ENCODE assay signal across 12 cellular contexts in genomic region chr10:112716924-112717348, GRCh38.
DNase-seq lines count a peak whose midpoint lies in the region; ATAC-seq and TF ChIP-seq lines count a peak whose summit lies in the region.
"Had no signal": no experiment of that assay in that cellular context is flagged by ENCODE, and none has a peak within 500 bp of the region (broad histone marks: within the 10 kb centered on the region; RNA-seq: fewer than 3 reads in every experiment).

No MANE protein-coding gene starts in this region.

- H3K9ac ChIP-seq in HCT116 (ENCODE audit: low read length) = 0 out of 2 replicates have a peak overlapping the region, but pooled peaks have one; percentile 4

- CTCF ChIA-PET in HCT116 (lab: Charles Lee) = no interaction called here

- TF ChIP-seq CTCF in HCT116 (IDR thresholded peaks at IDR 0.05 in 2 of 3, conservative IDR thresholded peaks at IDR 0.05 in 1 of 3; ENCODE audit: borderline replicate concordance in 1 of 3, insufficient read depth in 1 of 3, low read depth in 2 of 3, low read length in 2 of 3) (no peak), fibroblast of pulmonary artery (IDR thresholded peaks at IDR 0.05; ENCODE audit: low read length, missing control alignments) (no peak), endothelial cell (IDR thresholded peaks at IDR 0.05; ENCODE audit: unreplicated experiment) (no peak)

- ATAC-seq in HCT116 = peak; percentile 69
- peak; percentile 30 for ATAC-seq in sciatic nerve
- ATAC-seq in stimulated activated memory B cell treated with anti-CD40 and anti-IgM and Interleukin-4, amounts not matched to agents 10 μg/mL and 1 μg/mL and 100 μg/mL, for 72 hours = no peak
- ATAC-seq: esophagus mucosa; GM23338; stimulated activated naive CD8-positive, alpha-beta T cell treated with anti-CD3 and anti-CD28 coated beads, Interleukin-15, amount 100 ng/mL, for 72 hours had no signal

- intact Hi-C loops in HCT116 (cut with micrococcal nuclease) (no loop called here), sciatic nerve (cut with DNase I) (no loop called here)
- intact Hi-C loops in activated T-helper 2 cell treated with anti-CD3 and anti-CD28 coated beads, Interferon-gamma antibody, Interleukin-2, Interleukin-4, amounts not matched to agents 10 μg/mL and 5 μg/mL and 100 μg/mL, durations not matched to agents 14 hours and 24 hours and 36 hours (cut with micrococcal nuclease) = no loop called here

- no peak for TF ChIP-seq POLR2A in HCT116 (IDR thresholded peaks at IDR 0.05; ENCODE audit: borderline replicate concordance, extremely low read depth, insufficient read depth, insufficient read length)

- no peaks in the 10 kb centered on the region for H3K27me3 ChIP-seq in HCT116 (ENCODE audit: insufficient read depth, low read length)

- peak overlapping the region; percentile 46 for H3K27ac ChIP-seq in HCT116 (ENCODE audit: low read depth, low read length)

- DNase-seq in HCT116 (ENCODE audit: low read depth, low spot score) = peak; percentile 75
- DNase-seq in T1000 (lab: John Stamatoyannopoulos, UW) = peak; percentile 14
- peak; percentile 71 for DNase-seq in fibroblast of pulmonary artery (ENCODE audit: low read depth)
- no peak for DNase-seq in sciatic nerve (ENCODE audit: low spot score)
- no peak for DNase-seq in activated T-helper 2 cell treated with anti-CD3 and anti-CD28 coated beads, Interferon-gamma antibody, Interleukin-2, Interleukin-4, amounts not matched to agents 10 μg/mL and 5 μg/mL and 100 μg/mL, durations not matched to agents 14 hours and 24 hours and 36 hours (ENCODE audit: low spot score)
- no peak for DNase-seq in endothelial cell (ENCODE audit: low spot score)
- DNase-seq in NCI-H1092 treated with DMSO at 0.1 percent for 48 hours (lab: John Stamatoyannopoulos, UW) = no peak
- DNase-seq: NCI-H2029 treated with DMSO at 0.1 percent for 48 hours; stimulated activated naive CD8-positive, alpha-beta T cell treated with anti-CD3 and anti-CD28 coated beads, Interleukin-15, amount 100 ng/mL, for 72 hours had no signal

- no peak overlapping the region for H2AFZ ChIP-seq in HCT116 (ENCODE audit: low read depth, low read length, poor library complexity, severe bottlenecking)
- H2AFZ ChIP-seq: GM23338 had no signal

- H3K4me1 Mint-ChIP-seq in activated T-helper 2 cell treated with anti-CD3 and anti-CD28 coated beads, Interferon-gamma antibody, Interleukin-2, Interleukin-4, amounts not matched to agents 10 μg/mL and 5 μg/mL and 100 μg/mL, durations not matched to agents 14 hours and 24 hours and 36 hours (ENCODE audit: low read depth) = no peaks in the 10 kb centered on the region
- peaks cover 5% of the 10 kb centered on the region for H3K4me1 Mint-ChIP-seq in endothelial cell (ENCODE audit: unreplicated experiment)
- H3K4me1 Mint-ChIP-seq in stimulated activated memory B cell treated with anti-CD40 and anti-IgM and Interleukin-4, amounts not matched to agents 10 μg/mL and 1 μg/mL and 100 μg/mL, for 72 hours = no peaks in the 10 kb centered on the region
- H3K4me1 Mint-ChIP-seq: stimulated activated naive CD8-positive, alpha-beta T cell treated with anti-CD3 and anti-CD28 coated beads, Interleukin-15, amount 100 ng/mL, for 72 hours had no signal

- no peak overlapping the region for H3K4me3 ChIP-seq in HCT116 (replicated peaks in 1 of 2; ENCODE audit: low read depth in 1 of 2, low read length in 2 of 2)
- H3K4me3 ChIP-seq in fibroblast of pulmonary artery (replicated peaks; ENCODE audit: low read depth, low read length) = no peak overlapping the region
- H3K4me3 ChIP-seq: GM23338 had no signal

- H3K4me1 ChIP-seq in HCT116 (ENCODE audit: control insufficient read depth in 1 of 2, insufficient read depth in 2 of 2, low read length in 2 of 2) = peaks cover 25 to 34% of the 10 kb centered on the region in 2 experiments

- no peaks in the 10 kb centered on the region; the same call in 1 of the 2 replicates for H3K79me2 ChIP-seq in HCT116 (ENCODE audit: insufficient read depth, low read length)

- TF ChIP-seq RAD21 in HCT116 (IDR thresholded peaks at IDR 0.05; ENCODE audit: low read depth) = peak; percentile 28; the same call in 1 of the 2 replicates

- no peaks in the 10 kb centered on the region for H4K20me1 ChIP-seq in HCT116 (ENCODE audit: insufficient read depth)

- H3K27ac Mint-ChIP-seq in activated T-helper 2 cell treated with anti-CD3 and anti-CD28 coated beads, Interferon-gamma antibody, Interleukin-2, Interleukin-4, amounts not matched to agents 10 μg/mL and 5 μg/mL and 100 μg/mL, durations not matched to agents 14 hours and 24 hours and 36 hours = no peak overlapping the region
- H3K27ac Mint-ChIP-seq in endothelial cell (ENCODE audit: unreplicated experiment) = no peak overlapping the region
- H3K27ac Mint-ChIP-seq in stimulated activated memory B cell treated with anti-CD40 and anti-IgM and Interleukin-4, amounts not matched to agents 10 μg/mL and 1 μg/mL and 100 μg/mL, for 72 hours = no peak overlapping the region
- H3K27ac Mint-ChIP-seq: GM23338 had no signal

- H3K9me2 ChIP-seq in HCT116 (ENCODE audit: insufficient read depth) = no peaks in the 10 kb centered on the region

- no peak overlapping the region for H3K4me3 Mint-ChIP-seq in activated T-helper 2 cell treated with anti-CD3 and anti-CD28 coated beads, Interferon-gamma antibody, Interleukin-2, Interleukin-4, amounts not matched to agents 10 μg/mL and 5 μg/mL and 100 μg/mL, durations not matched to agents 14 hours and 24 hours and 36 hours (ENCODE audit: low read depth)
- no peak overlapping the region for H3K4me3 Mint-ChIP-seq in endothelial cell (ENCODE audit: unreplicated experiment)
- H3K4me3 Mint-ChIP-seq in stimulated activated memory B cell treated with anti-CD40 and anti-IgM and Interleukin-4, amounts not matched to agents 10 μg/mL and 1 μg/mL and 100 μg/mL, for 72 hours = no peak overlapping the region
- H3K4me3 Mint-ChIP-seq: GM23338; stimulated activated naive CD8-positive, alpha-beta T cell treated with anti-CD3 and anti-CD28 coated beads, Interleukin-15, amount 100 ng/mL, for 72 hours had no signal

- peak overlapping the region; percentile 52 for H3K4me2 ChIP-seq in HCT116 (ENCODE audit: low read length)
- H3K4me2 ChIP-seq: GM23338 had no signal

- no TSS peak for BruUV-seq in HCT116 (replicated peaks; lab: Mats Ljungman, UMichigan)

- POLR2A ChIA-PET in HCT116 (lab: Charles Lee) = no interaction called here

- peaks cover 6% of the 10 kb centered on the region for H3K36me3 Mint-ChIP-seq in activated T-helper 2 cell treated with anti-CD3 and anti-CD28 coated beads, Interferon-gamma antibody, Interleukin-2, Interleukin-4, amounts not matched to agents 10 μg/mL and 5 μg/mL and 100 μg/mL, durations not matched to agents 14 hours and 24 hours and 36 hours (ENCODE audit: low read depth)
- no peaks in the 10 kb centered on the region for H3K36me3 Mint-ChIP-seq in endothelial cell (ENCODE audit: low read depth, unreplicated experiment)
- peaks cover 53% of the 10 kb centered on the region for H3K36me3 Mint-ChIP-seq in stimulated activated memory B cell treated with anti-CD40 and anti-IgM and Interleukin-4, amounts not matched to agents 10 μg/mL and 1 μg/mL and 100 μg/mL, for 72 hours

- H3K36me3 ChIP-seq in HCT116 (ENCODE audit: control insufficient read depth in 1 of 2, insufficient read depth in 2 of 2, low read length in 2 of 2) = no peaks in the 10 kb centered on the region

- H3K9me3 ChIP-seq in HCT116 (ENCODE audit: control insufficient read depth in 1 of 2, insufficient read depth in 1 of 2, low read depth in 1 of 2, low read length in 2 of 2) = no peaks in the 10 kb centered on the region

- no peaks in the 10 kb centered on the region for H3K9me3 Mint-ChIP-seq in activated T-helper 2 cell treated with anti-CD3 and anti-CD28 coated beads, Interferon-gamma antibody, Interleukin-2, Interleukin-4, amounts not matched to agents 10 μg/mL and 5 μg/mL and 100 μg/mL, durations not matched to agents 14 hours and 24 hours and 36 hours
- no peaks in the 10 kb centered on the region for H3K9me3 Mint-ChIP-seq in endothelial cell (ENCODE audit: unreplicated experiment)
- no peaks in the 10 kb centered on the region for H3K9me3 Mint-ChIP-seq in stimulated activated memory B cell treated with anti-CD40 and anti-IgM and Interleukin-4, amounts not matched to agents 10 μg/mL and 1 μg/mL and 100 μg/mL, for 72 hours
- H3K9me3 Mint-ChIP-seq: GM23338; stimulated activated naive CD8-positive, alpha-beta T cell treated with anti-CD3 and anti-CD28 coated beads, Interleukin-15, amount 100 ng/mL, for 72 hours had no signal

- RAD21 ChIA-PET in HCT116 (lab: Charles Lee; ENCODE audit: low non-redundant PET in 1 of 2, low total read pairs in 2 of 2, uncharacterized antibody in 2 of 2, unreplicated experiment in 2 of 2) = no interaction called here

- no peaks in the 10 kb centered on the region for H3K27me3 Mint-ChIP-seq in activated T-helper 2 cell treated with anti-CD3 and anti-CD28 coated beads, Interferon-gamma antibody, Interleukin-2, Interleukin-4, amounts not matched to agents 10 μg/mL and 5 μg/mL and 100 μg/mL, durations not matched to agents 14 hours and 24 hours and 36 hours (ENCODE audit: low read depth)
- peaks cover 2% of the 10 kb centered on the region for H3K27me3 Mint-ChIP-seq in endothelial cell (ENCODE audit: unreplicated experiment)
- no peaks in the 10 kb centered on the region for H3K27me3 Mint-ChIP-seq in stimulated activated memory B cell treated with anti-CD40 and anti-IgM and Interleukin-4, amounts not matched to agents 10 μg/mL and 1 μg/mL and 100 μg/mL, for 72 hours
- H3K27me3 Mint-ChIP-seq: stimulated activated naive CD8-positive, alpha-beta T cell treated with anti-CD3 and anti-CD28 coated beads, Interleukin-15, amount 100 ng/mL, for 72 hours had no signal

TF ChIP-seq in HCT116, 20 proteins besides CTCF, POLR2A, EP300 and RAD21 (continues in another document):
- TF ChIP-seq CBX3 (IDR thresholded peaks at IDR 0.05; ENCODE audit: low read depth) = peak; percentile 97
- peak; percentile 42; the same call in 1 of the 2 replicates for TF ChIP-seq SRF (IDR thresholded peaks at IDR 0.05; ENCODE audit: low read depth)
- no peak for TF ChIP-seq ZFX (IDR thresholded peaks at IDR 0.05)
- TF ChIP-seq YY1 (IDR thresholded peaks at IDR 0.05; ENCODE audit: extremely low read depth, insufficient replicate concordance, low read depth, low read length) = peak; percentile 39
- peak; percentile 62; the same call in 1 of the 2 replicates for TF ChIP-seq POLR2AphosphoS5 (IDR thresholded peaks at IDR 0.05; ENCODE audit: low read depth, low read length)
- TF ChIP-seq TCF7L2 (IDR thresholded peaks at IDR 0.05; ENCODE audit: borderline replicate concordance, extremely low read depth, insufficient read depth, insufficient read length) = peak; percentile 40
- TF ChIP-seq CEBPB (IDR thresholded peaks at IDR 0.05; ENCODE audit: low read depth) = peak; percentile 83
- 0 out of 2 replicates have a peak, but pooled peaks have one; percentile 39 for TF ChIP-seq SIN3A (IDR thresholded peaks at IDR 0.05; ENCODE audit: low read depth)
- TF ChIP-seq JUND (IDR thresholded peaks at IDR 0.05) = peak; percentile 95
- TF ChIP-seq SP1 (IDR thresholded peaks at IDR 0.05; ENCODE audit: low read depth) = peak; percentile 91
- TF ChIP-seq FOSL1 (IDR thresholded peaks at IDR 0.05; ENCODE audit: low read depth) = peak; percentile 92

Comparison
In these comparisons a context has a peak if more than half of its experiments do, and no peak if none do; other contexts are left out.
1. DNase-seq: peak in HCT116 (single experiment), T1000 (single experiment) and fibroblast of pulmonary artery (single experiment); none in sciatic nerve (single experiment), activated T-helper 2 cell treated with anti-CD3 and anti-CD28 coated beads, Interferon-gamma antibody, Interleukin-2, Interleukin-4, amounts not matched to agents 10 μg/mL and 5 μg/mL and 100 μg/mL, durations not matched to agents 14 hours and 24 hours and 36 hours (single experiment), endothelial cell (single experiment) and NCI-H1092 treated with DMSO at 0.1 percent for 48 hours (single experiment).